Comparison of ENCODE assay signal across 8 cellular contexts in the genomic region with DNA sequence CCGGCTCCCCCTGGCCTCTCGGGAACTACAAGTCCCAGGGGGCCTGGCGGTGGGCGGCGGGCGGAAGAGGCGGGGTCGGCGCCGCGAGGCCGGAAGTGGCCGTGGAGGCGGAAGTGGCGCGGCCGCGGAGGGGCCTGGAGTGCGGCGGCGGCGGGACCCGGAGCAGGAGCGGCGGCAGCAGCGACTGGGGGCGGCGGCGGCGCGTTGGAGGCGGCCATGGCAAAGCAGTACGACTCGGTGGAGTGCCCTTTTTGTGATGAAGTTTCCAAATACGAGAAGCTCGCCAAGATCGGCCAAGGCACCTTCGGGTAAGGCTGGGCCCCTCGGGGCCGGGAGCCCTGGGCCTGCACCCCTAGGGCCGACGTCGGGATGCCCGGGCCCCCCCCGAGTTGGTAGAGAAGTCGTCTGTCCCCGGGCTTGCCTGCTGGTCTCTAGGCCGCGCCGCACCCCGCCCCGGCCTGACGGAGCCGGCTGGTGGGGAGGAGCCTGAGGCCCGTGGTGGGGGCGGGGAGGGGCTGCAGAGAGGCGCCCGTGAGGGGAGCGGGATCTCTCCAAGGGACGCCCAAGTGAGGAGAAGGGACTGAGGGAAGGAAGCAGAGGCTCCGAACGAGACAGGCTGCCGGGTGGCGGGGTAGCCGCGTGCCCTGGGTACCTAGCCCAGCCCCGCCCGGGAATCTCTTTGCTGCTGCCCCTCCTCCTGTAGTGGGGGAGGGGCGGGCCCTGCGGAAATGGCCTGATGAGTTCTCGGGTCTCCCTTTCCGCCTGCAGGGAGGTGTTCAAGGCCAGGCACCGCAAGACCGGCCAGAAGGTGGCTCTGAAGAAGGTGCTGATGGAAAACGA. TPM values are rescaled to one million over a fixed set of nuclear protein-coding genes. Genes with fewer than 3 reads are reported as not detected.
DNase-seq lines count a peak whose midpoint lies in the region; ATAC-seq and TF ChIP-seq lines count a peak whose summit lies in the region.

A gene (plus strand): TSS at position 102 of the 840 bp plus-strand sequence. CDS start 115 bp downstream, at position 217.

- TF ChIP-seq CTCF in OCI-LY3 (IDR thresholded peaks at IDR 0.05; ENCODE audit: low read depth, low read length), result no peak

- H3K27me3 ChIP-seq in OCI-LY3 (ENCODE audit: low read depth, low read length) (no peaks in the 10 kb centered on the region), mononuclear cell (ENCODE audit: insufficient read depth, low read length) (no peaks in the 10 kb centered on the region)

- ATAC-seq in GM21367 (IDR thresholded peaks at IDR 0.05; ENCODE audit: unreplicated experiment), result peak; percentile 39

- no peaks in the 10 kb centered on the region for H3K9me3 ChIP-seq in OCI-LY3 (ENCODE audit: insufficient read depth, low read length)
- H3K9me3 ChIP-seq in mononuclear cell (ENCODE audit: low read depth, low read length), result no peaks in the 10 kb centered on the region

- peak within 1 kb of the TSS; percentile 77 for H3K27ac ChIP-seq in OCI-LY3 (ENCODE audit: low read length)

- no peak within 1 kb of the TSS; the same call in 1 of the 2 replicates for H2AFZ ChIP-seq in OCI-LY3 (ENCODE audit: low read depth, low read length)

- H3K4me2 ChIP-seq in OCI-LY3 (ENCODE audit: low read length), result peak within 1 kb of the TSS; percentile 71

- H3K4me3 ChIP-seq in OCI-LY3 (ENCODE audit: low read length), result peak within 1 kb of the TSS; percentile 88
- H3K4me3 ChIP-seq in mononuclear cell (ENCODE audit: low read length), result peak within 1 kb of the TSS; percentile 85

- H3K4me1 ChIP-seq in OCI-LY3 (ENCODE audit: low read length) (peaks cover 40% of the 10 kb centered on the region), mononuclear cell (ENCODE audit: insufficient read depth, low read length) (peaks cover 55% of the 10 kb centered on the region)

- peak within 1 kb of the TSS; percentile 91 for H3K9ac ChIP-seq in OCI-LY3 (ENCODE audit: low read length)

- peaks cover 35% of the 10 kb centered on the region for H3K36me3 ChIP-seq in OCI-LY3 (replicated peaks; ENCODE audit: low read depth, low read length)

- H3K79me2 ChIP-seq in OCI-LY3 (ENCODE audit: low read length), result peaks cover 46% of the 10 kb centered on the region

- DNase-seq in COR-L47 (lab: John Stamatoyannopoulos, UW) (peak; percentile 87), HUDEP-2 (lab: John Stamatoyannopoulos, UW; ENCODE audit: unreplicated experiment in 76 of 76) (peak in 72 of 76 experiments; percentile 37 to 90 (median 82)), epidermal melanocyte (ENCODE audit: insufficient read length, low spot score) (peak; percentile 91)
- DNase-seq in activated CD8-positive, alpha-beta memory T cell treated with anti-CD3 and anti-CD28 coated beads, Interleukin-2, amount 50 U/mL, for 48 hours, result peak; percentile 97
- DNase-seq in stimulated activated CD8-positive, alpha-beta memory T cell treated with anti-CD3 and anti-CD28 coated beads, Interleukin-4, amount 100 ng/mL, for 1 hour (ENCODE audit: low read depth in 2 of 2, low spot score in 1 of 2), result peak; percentile 83 to 84

- H4K20me1 ChIP-seq in OCI-LY3 (ENCODE audit: insufficient read depth, low read length), result peaks cover 29% of the 10 kb centered on the region

RNA-seq across cellular contexts. Expression of the gene that starts here (rescaled TPM):
- 77.8 TPM for total RNA-seq in mononuclear cell

Comparison
In these comparisons a context has a peak if more than half of its experiments do, and no peak if none do; other contexts are left out.
1. Peak in every context shown above with its lines: DNase-seq, ATAC-seq, H3K4me3 ChIP-seq and H3K27ac ChIP-seq.